8 cellular contexts compared by ENCODE assay signal in genomic region chr13:48234652-48235099, GRCh38. TPM values are rescaled to one million over a fixed set of nuclear protein-coding genes. Genes with fewer than 3 reads are reported as not detected.
A peak's percentile ranks its signal among the peaks of the same experiment; 100 is the strongest.
DNase-seq lines count a peak whose midpoint lies in the region; ATAC-seq and TF ChIP-seq lines count a peak whose summit lies in the region.

No MANE protein-coding gene starts in this region.

- peaks cover 33% of the 10 kb centered on the region for H4K20me1 ChIP-seq in OCI-LY3 (ENCODE audit: insufficient read depth, low read length)

- intact Hi-C loops in CD4-positive, alpha-beta T cell (cut with DNase I, micrococcal nuclease), result loop anchor here in 1 of 2 experiments (2.0 to 10.0 kb wide), 2 partner anchors 48 to 350 kb away; no protein-coding TSS in a partner anchor

- peaks cover 26% of the 10 kb centered on the region for H3K4me1 ChIP-seq in OCI-LY3 (ENCODE audit: low read length)
- H3K4me1 ChIP-seq in endodermal cell (ENCODE audit: control insufficient read depth, insufficient read depth, low read length), result peaks cover 6% of the 10 kb centered on the region
- peaks cover 36% of the 10 kb centered on the region for H3K4me1 ChIP-seq in neuron (ENCODE audit: insufficient read depth, low read length)

- no peaks in the 10 kb centered on the region for H3K27me3 Mint-ChIP-seq in CD4-positive, alpha-beta T cell
- H3K27me3 Mint-ChIP-seq in endodermal cell (ENCODE audit: insufficient read depth), result peaks cover 11% of the 10 kb centered on the region

- H3K79me2 ChIP-seq in OCI-LY3 (ENCODE audit: low read length), result no peaks in the 10 kb centered on the region

- TF ChIP-seq CTCF in CD4-positive, alpha-beta T cell (IDR thresholded peaks at IDR 0.05), result no peak
- TF ChIP-seq CTCF in OCI-LY3 (IDR thresholded peaks at IDR 0.05; ENCODE audit: low read depth, low read length), result no peak
- TF ChIP-seq CTCF in endodermal cell (conservative IDR thresholded peaks at IDR 0.05), result no peak

- CTCF ChIA-PET in CD4-positive, alpha-beta T cell (lab: Charles Lee), result interaction anchor here (1.2 to 1.7 kb wide), 3 partner anchors 108 to 197 kb away, joined by 4 to 11 read pairs (median 6); partner anchors contain the start of genes MED4 and NUDT15

- ATAC-seq in CD4-positive, alpha-beta T cell (ENCODE audit: poor library complexity), result no peak
- ATAC-seq in HG03135 (IDR thresholded peaks at IDR 0.05; ENCODE audit: unreplicated experiment), result no peak
- ATAC-seq in HG03175 (IDR thresholded peaks at IDR 0.05; ENCODE audit: unreplicated experiment), result no peak
- ATAC-seq in HG02588 (IDR thresholded peaks at IDR 0.05; ENCODE audit: unreplicated experiment), result no peak

- H3K27ac Mint-ChIP-seq in CD4-positive, alpha-beta T cell, result peak overlapping the region; percentile 97
- no peak overlapping the region for H3K27ac Mint-ChIP-seq in endodermal cell

- H3K36me3 Mint-ChIP-seq in CD4-positive, alpha-beta T cell (ENCODE audit: low read depth), result peaks cover 65% of the 10 kb centered on the region
- H3K36me3 Mint-ChIP-seq in endodermal cell (ENCODE audit: low read depth), result no peaks in the 10 kb centered on the region

- POLR2A ChIA-PET in CD4-positive, alpha-beta T cell (lab: Charles Lee), result interaction anchor here (0.7 to 6.0 kb wide), 20 partner anchors 14 to 345 kb away, joined by 3 to 41 read pairs (median 4); partner anchors contain the start of genes MED4, NUDT15, RB1 and RCBTB2

- peak overlapping the region; percentile 94 for H3K4me3 Mint-ChIP-seq in CD4-positive, alpha-beta T cell
- H3K4me3 Mint-ChIP-seq in endodermal cell, result peak overlapping the region; percentile 94

- H2AFZ ChIP-seq in OCI-LY3 (ENCODE audit: low read depth, low read length) (no peak overlapping the region), neuron (ENCODE audit: low read depth, low read length) (no peak overlapping the region)

- DNase-seq in CD4-positive, alpha-beta T cell, result no peak
- no peak for DNase-seq in endodermal cell
- DNase-seq in GM19240 (ENCODE audit: insufficient read length, low spot score), result no peak

- H3K9me3 ChIP-seq in CD4-positive, alpha-beta T cell (ENCODE audit: control insufficient read depth, low read length), result no peaks in the 10 kb centered on the region
- H3K9me3 ChIP-seq in OCI-LY3 (ENCODE audit: insufficient read depth, low read length) (no peaks in the 10 kb centered on the region), endodermal cell (ENCODE audit: control insufficient read depth, low read length) (no peaks in the 10 kb centered on the region), neuron (ENCODE audit: low read length) (no peaks in the 10 kb centered on the region)

- H3K4me3 ChIP-seq in OCI-LY3 (ENCODE audit: low read length) (peak overlapping the region; percentile 87), endodermal cell (ENCODE audit: low read length) (peak overlapping the region; percentile 99), neuron (ENCODE audit: low read length) (peak overlapping the region; percentile 89)

- no peaks in the 10 kb centered on the region for H3K9me3 Mint-ChIP-seq in CD4-positive, alpha-beta T cell
- H3K9me3 Mint-ChIP-seq in endodermal cell, result no peaks in the 10 kb centered on the region

- 17 to 48% methylated on average over 1 to 3 of the region's 4 CpGs for WGBS in endodermal cell (ENCODE audit: insufficient coverage in 1 of 2, insufficient read length in 1 of 2), 2 experiments

- H3K4me2 ChIP-seq in OCI-LY3 (ENCODE audit: low read length), result peak overlapping the region; percentile 82

- no peaks in the 10 kb centered on the region for H3K36me3 ChIP-seq in OCI-LY3 (replicated peaks; ENCODE audit: low read depth, low read length)
- H3K36me3 ChIP-seq in endodermal cell (ENCODE audit: control insufficient read depth, insufficient read depth, low read length), result peaks cover 10% of the 10 kb centered on the region
- H3K36me3 ChIP-seq in neuron (ENCODE audit: insufficient read depth, low read length), result peaks cover 3% of the 10 kb centered on the region

- H3K27ac ChIP-seq in CD4-positive, alpha-beta T cell (ENCODE audit: low read depth, low read length), result peak overlapping the region; percentile 58
- H3K27ac ChIP-seq in OCI-LY3 (ENCODE audit: low read length), result peak overlapping the region; percentile 57
- H3K27ac ChIP-seq in endodermal cell (ENCODE audit: low read depth, low read length), result no peak overlapping the region

- H3K27me3 ChIP-seq in CD4-positive, alpha-beta T cell (ENCODE audit: control insufficient read depth, insufficient read depth, low read length), result no peaks in the 10 kb centered on the region
- H3K27me3 ChIP-seq in OCI-LY3 (ENCODE audit: low read depth, low read length) (peaks cover 61% of the 10 kb centered on the region), endodermal cell (ENCODE audit: control insufficient read depth, insufficient read depth, low read length, poor library complexity, severe bottlenecking) (peaks cover 16% of the 10 kb centered on the region), neuron (ENCODE audit: insufficient read depth, low read length) (no peaks in the 10 kb centered on the region)

- H3K9ac ChIP-seq in OCI-LY3 (ENCODE audit: low read length) (no peak overlapping the region), endodermal cell (ENCODE audit: extremely low read depth, low read length, poor library complexity, severe bottlenecking) (peak overlapping the region; percentile 95)

- H3K4me1 Mint-ChIP-seq in CD4-positive, alpha-beta T cell (ENCODE audit: low read depth), result peaks cover 66% of the 10 kb centered on the region
- peaks cover 31% of the 10 kb centered on the region for H3K4me1 Mint-ChIP-seq in endodermal cell

RNA-seq across cellular contexts. Expression of gene ITM2B, which starts 1.7 kb away (rescaled TPM):
- 100 to 1,000 TPM; 305 to 323 TPM for total RNA-seq in CD4-positive, alpha-beta T cell
- total RNA-seq in endodermal cell, result 100 to 1,000 TPM; 158 to 170 TPM
- polyA plus RNA-seq in endodermal cell (2013, experiment 1 of 2), result 228 TPM
- 214 TPM for polyA plus RNA-seq in endodermal cell (2013, experiment 2 of 2)
